ENCODE assay signal across 1 cellular context in genomic region chr6:118933855-118934460, GRCh38.
TF ChIP-seq lines count a peak whose summit lies in the region.

No MANE protein-coding gene starts in this region.

TF ChIP-seq in H1, 55 proteins besides CTCF, POLR2A, EP300 and RAD21:
- TF ChIP-seq RBBP5 (IDR thresholded peaks at IDR 0.05; ENCODE audit: borderline replicate concordance, low read depth, low read length) (no peak), SP4 (IDR thresholded peaks at IDR 0.05; ENCODE audit: low read length) (no peak), POLR2AphosphoS5 (IDR thresholded peaks at IDR 0.05; ENCODE audit: low read depth, low read length) (no peak), GTF2F1 (IDR thresholded peaks at IDR 0.05; ENCODE audit: borderline replicate concordance, low read depth, low read length) (no peak), RNF2 (IDR thresholded peaks at IDR 0.05; ENCODE audit: borderline replicate concordance, low read depth, low read length, missing control alignments, poor library complexity, severe bottlenecking) (no peak), CHD2 (IDR thresholded peaks at IDR 0.05; ENCODE audit: low read length) (no peak), BRCA1 (IDR thresholded peaks at IDR 0.05; ENCODE audit: low read depth, low read length) (no peak)
